Comparison of ENCODE assay signal across 8 cellular contexts in genomic region chr19:40284501-40285352, GRCh38. TPM values are rescaled to one million over a fixed set of nuclear protein-coding genes. Genes with fewer than 3 reads are reported as not detected.
DNase-seq lines count a peak whose midpoint lies in the region; ATAC-seq, FAIRE-seq and TF ChIP-seq lines count a peak whose summit lies in the region.

TSS of gene AKT2 (minus strand) at chr19:40285345. CDS start at chr19:40265267, 20,078 bp downstream.

- 0 out of 2 replicates have a peak, but pooled peaks have one; percentile 22 for TF ChIP-seq POLR2A in H54 (IDR thresholded peaks at IDR 0.05; ENCODE audit: low read depth, low read length)

- H3K27ac ChIP-seq in caudate nucleus (ENCODE audit: low read depth, low read length) = peak within 1 kb of the TSS; percentile 99

- POLR2A ChIA-PET in WTC11 (lab: Charles Lee) = interaction anchor here (0.5 to 0.7 kb wide), 5 partner anchors 10 to 361 kb away, joined by 3 to 9 read pairs (median 3); no protein-coding TSS in a partner anchor

- no peaks in the 10 kb centered on the region for H3K9me3 Mint-ChIP-seq in WTC11

- H3K27ac Mint-ChIP-seq in WTC11 = peak within 1 kb of the TSS; percentile 99

- no peaks in the 10 kb centered on the region for H3K27me3 Mint-ChIP-seq in WTC11 (ENCODE audit: low read depth)

- H3K4me3 ChIP-seq in GM08714 (ENCODE audit: low read length) = peak within 1 kb of the TSS; percentile 96

- peak within 1 kb of the TSS; percentile 84 for H3K4me3 Mint-ChIP-seq in WTC11

- CTCF ChIA-PET in WTC11 (lab: Charles Lee) = interaction anchor here (0.7 to 1.7 kb wide), 8 partner anchors 9 to 522 kb away, joined by 3 to 6 read pairs (median 4); no protein-coding TSS in a partner anchor

- H3K4me1 Mint-ChIP-seq in WTC11 = peaks cover 35% of the 10 kb centered on the region

- H3K36me3 Mint-ChIP-seq in WTC11 = no peaks in the 10 kb centered on the region

- TF ChIP-seq CTCF in WTC11 (IDR thresholded peaks at IDR 0.05) = 0 out of 2 replicates have a peak, but pooled peaks have one; percentile 14

- DNase-seq in H54 (ENCODE audit: insufficient read length, low spot score) (peak; percentile 72), NAMALWA (ENCODE audit: low spot score) (peak; percentile 79), WTC11 (ENCODE audit: low spot score) (peak; percentile 88), caudate nucleus (lab: John Stamatoyannopoulos, UW) (peak in 34 of 61 donors; percentile 60 to 94 (median 77)), kidney glomerular epithelial cell (lab: John Stamatoyannopoulos, UW) (peak; percentile 58), cerebellar cortex (ENCODE audit: low spot score) (no peak)
- DNase-seq in stimulated activated CD4-positive, alpha-beta T cell treated with anti-CD3 and anti-CD28 coated beads, Interleukin-1b, Interleukin-23, amount 100 ng/mL, for 24 hours (ENCODE audit: low read depth in 4 of 4, low spot score in 1 of 4) = peak in 3 of 4 experiments; percentile 43 to 54 (median 49)

- ATAC-seq in WTC11 = peak; percentile 46

- FAIRE-seq in H54 (lab: Jason Lieb, UNC) = no peak

TF ChIP-seq in WTC11, 78 proteins besides CTCF, POLR2A, EP300 and RAD21 (continues in another document):
- TF ChIP-seq SMAD3 (CRISPR knock-in tag; IDR thresholded peaks at IDR 0.05; ENCODE audit: borderline replicate concordance) = peak; percentile 54; the same call in 1 of the 2 replicates
- TF ChIP-seq ZNF219 (CRISPR knock-in tag; IDR thresholded peaks at IDR 0.05; ENCODE audit: borderline replicate concordance) = 0 out of 2 replicates have a peak, but pooled peaks have one; percentile 13
- no peak for TF ChIP-seq ZNF425 (CRISPR knock-in tag; conservative IDR thresholded peaks at IDR 0.05)
- no peak for TF ChIP-seq ZNF138 (CRISPR knock-in tag; conservative IDR thresholded peaks at IDR 0.05)
- TF ChIP-seq TEAD1 (CRISPR knock-in tag; IDR thresholded peaks at IDR 0.05) = no peak; the same call in 1 of the 2 replicates
- TF ChIP-seq STAT6 (CRISPR knock-in tag; conservative IDR thresholded peaks at IDR 0.05; ENCODE audit: low read depth) = no peak
- TF ChIP-seq JUN (CRISPR knock-in tag; IDR thresholded peaks at IDR 0.05) = peak; percentile 62; the same call in 1 of the 2 replicates
- no peak for TF ChIP-seq FOXK1 (CRISPR knock-in tag; IDR thresholded peaks at IDR 0.05)
- TF ChIP-seq ETV6 (CRISPR knock-in tag; IDR thresholded peaks at IDR 0.05) = 0 out of 2 replicates have a peak, but pooled peaks have one; percentile 13
- TF ChIP-seq ARID4B (CRISPR knock-in tag; IDR thresholded peaks at IDR 0.05; ENCODE audit: borderline replicate concordance) = 0 out of 2 replicates have a peak, but pooled peaks have one; percentile 38
- TF ChIP-seq E2F5 (CRISPR knock-in tag; IDR thresholded peaks at IDR 0.05) = 0 out of 2 replicates have a peak, but pooled peaks have one; percentile 47
- no peak for TF ChIP-seq RORB (CRISPR knock-in tag; IDR thresholded peaks at IDR 0.05)
- TF ChIP-seq NR3C1 (CRISPR knock-in tag; conservative IDR thresholded peaks at IDR 0.05; ENCODE audit: low read depth) = no peak
- peak; percentile 10; the same call in 1 of the 2 replicates for TF ChIP-seq FOXP4 (CRISPR knock-in tag; IDR thresholded peaks at IDR 0.05)

RNA-seq across cellular contexts. Expression of gene AKT2, which starts in this region (rescaled TPM):
- total RNA-seq in WTC11 (2021) = 156 to 174 TPM (median 161 TPM) in 3 replicates
